Comparison of ENCODE assay signal across 16 cellular contexts in genomic region chr6:46932941-46933340, GRCh38. TPM values are rescaled to one million over a fixed set of nuclear protein-coding genes. Genes with fewer than 3 reads are reported as not detected.
DNase-seq lines count a peak whose midpoint lies in the region; ATAC-seq and TF ChIP-seq lines count a peak whose summit lies in the region.
"Had no signal": no experiment of that assay in that cellular context is flagged by ENCODE, and none has a peak within 500 bp of the region (broad histone marks: within the 10 kb centered on the region; RNA-seq: fewer than 3 reads in every experiment).

No MANE protein-coding gene starts in this region.

- ATAC-seq in HG02759 (IDR thresholded peaks at IDR 0.05; ENCODE audit: unreplicated experiment) (no peak), omental fat pad (ENCODE audit: low FRiP score) (no peak)
- ATAC-seq: Panc1 had no signal

- DNase-seq in GM23248 (peak; percentile 22), astrocyte of the hippocampus (ENCODE audit: low read depth, low spot score) (peak; percentile 24), kidney glomerular epithelial cell (lab: John Stamatoyannopoulos, UW) (peak; percentile 56), NCI-H2081 treated with DMSO at 0.1 percent for 48 hours (lab: John Stamatoyannopoulos, UW) (no peak), NCI-H345 treated with DMSO at 0.1 percent for 48 hours (lab: John Stamatoyannopoulos, UW; ENCODE audit: unreplicated experiment) (no peak), omental fat pad (ENCODE audit: low spot score) (no peak)
- DNase-seq: activated CD4-positive, alpha-beta T cell treated with anti-CD3 and anti-CD28 coated beads, Interleukin-2, amount 10 ng/mL, durations not matched to agents 24 days and 14 days; colonic mucosa; DMS 273 treated with DMSO at 0.1 percent for 48 hours; NCI-H1105 treated with DMSO at 0.1 percent for 48 hours had no signal

- H3K4me1 ChIP-seq in GM23248 (ENCODE audit: insufficient read depth) (no peaks in the 10 kb centered on the region), skeletal muscle tissue (ENCODE audit: control insufficient read depth in 3 of 3, insufficient read depth in 3 of 3, low read length in 3 of 3) (peaks cover 11 to 19% (median 11%) of the 10 kb centered on the region in 3 donors)
- H3K4me1 ChIP-seq: colonic mucosa, HAP-1 had no signal

- H3K27ac ChIP-seq in GM23248 (no peak overlapping the region), skeletal muscle tissue (ENCODE audit: low read depth, low read length) (peak overlapping the region; percentile 12)
- H3K27ac ChIP-seq: colonic mucosa, KMS-11 had no signal

- H3K4me2 ChIP-seq in GM23248 (ENCODE audit: unreplicated experiment) = no peak overlapping the region
- H3K4me2 ChIP-seq: KMS-11 had no signal

- 40 to 41% methylated on average over 8 of the region's 8 CpGs for WGBS in GM23248 (ENCODE audit: low coverage in 1 of 2, low lambda C conversion rate in 2 of 2, missing lambda C conversion rate in 2 of 2), 2 experiments

- no peak overlapping the region for H3K4me3 ChIP-seq in GM23248
- no peak overlapping the region for H3K4me3 ChIP-seq in skeletal muscle tissue (ENCODE audit: low read length in 3 of 3)
- H3K4me3 ChIP-seq: colonic mucosa, HAP-1 had no signal

- no peak for TF ChIP-seq CTCF in omental fat pad (IDR thresholded peaks at IDR 0.05)

- H3K9me3 ChIP-seq in GM23248 (ENCODE audit: low read depth) (no peaks in the 10 kb centered on the region), skeletal muscle tissue (ENCODE audit: control insufficient read depth in 3 of 3, low read length in 3 of 3) (no peaks in the 10 kb centered on the region)
- H3K9me3 ChIP-seq: colonic mucosa, HAP-1 had no signal

- H3K36me3 ChIP-seq in GM23248 (ENCODE audit: low read depth) = no peaks in the 10 kb centered on the region
- no peaks in the 10 kb centered on the region for H3K36me3 ChIP-seq in skeletal muscle tissue (ENCODE audit: control insufficient read depth in 3 of 3, insufficient read depth in 3 of 3, low read length in 3 of 3)
- H3K36me3 ChIP-seq: colonic mucosa, HAP-1 had no signal

- H3K27me3 ChIP-seq in GM23248 (replicated peaks; ENCODE audit: insufficient read depth) (no peaks in the 10 kb centered on the region), skeletal muscle tissue (ENCODE audit: control insufficient read depth in 3 of 3, insufficient read depth in 3 of 3, low read length in 3 of 3) (no peaks in the 10 kb centered on the region)
- H3K27me3 ChIP-seq: colonic mucosa had no signal

- H2AFZ ChIP-seq in GM23248 = no peak overlapping the region

- H3K9ac ChIP-seq in GM23248 (no peak overlapping the region), skeletal muscle tissue (ENCODE audit: low read depth in 1 of 3, low read length in 3 of 3) (no peak overlapping the region)
- H3K9ac ChIP-seq: KMS-11 had no signal

- in situ Hi-C loops in GM23248 (cut with MboI) = no loop called here

- no peaks in the 10 kb centered on the region for H3K9me2 ChIP-seq in GM23248 (ENCODE audit: insufficient read depth)

- no peaks in the 10 kb centered on the region for H3K79me2 ChIP-seq in GM23248 (ENCODE audit: insufficient read depth)

- H3F3A ChIP-seq in GM23248 (ENCODE audit: insufficient read depth) = no peaks in the 10 kb centered on the region

- H4K20me1 ChIP-seq in GM23248 (ENCODE audit: insufficient read depth) = no peaks in the 10 kb centered on the region

RNA-seq across cellular contexts. Expression of gene ADGRF5, which starts 11.2 kb away (rescaled TPM):
- 0.13 and 0.65 TPM in 2 replicates for total RNA-seq in GM23248 (2014; rRNA removed; shearing (Covaris generic))
- polyA plus RNA-seq in GM23248 (2016; fragmentation: Nextera tagmentation; extraction: Ambion mirVana) = 0.28 and 0.29 TPM in 2 replicates
- total RNA-seq in skeletal muscle tissue = 26.1 TPM
- 100 to 1,000 TPM in 1 of 4 donors, 10 to 100 TPM in 3; 29.7 to 324 (median 74.1) TPM for total RNA-seq in omental fat pad
- total RNA-seq: activated CD4-positive, alpha-beta T cell treated with anti-CD3 and anti-CD28 coated beads, Interleukin-2, amount 10 ng/mL, durations not matched to agents 24 days and 14 days had no signal
- polyA plus RNA-seq: BJ had no signal

Comparison
In these comparisons a context has a peak if more than half of its experiments do, and no peak if none do; other contexts are left out.
1. DNase-seq: peak in GM23248 (single experiment), astrocyte of the hippocampus (single experiment) and kidney glomerular epithelial cell (single experiment); none in NCI-H2081 treated with DMSO at 0.1 percent for 48 hours (single experiment), NCI-H345 treated with DMSO at 0.1 percent for 48 hours (single experiment) and omental fat pad (single experiment).
2. RNA of gene ADGRF5, which starts 11.2 kb away (total RNA-seq): 29.7 to 324 TPM in omental fat pad and 26.1 TPM in skeletal muscle tissue (single experiment); 0.13 to 0.65 TPM in GM23248; every median in the first group is over 10 times any median in the second.